ENCODE assay signal across 17 cellular contexts in genomic region chr14:84584526-84584925, GRCh38.
"Had no signal": no experiment of that assay in that cellular context is flagged by ENCODE, and none has a peak within 500 bp of the region (broad histone marks: within the 10 kb centered on the region; RNA-seq: fewer than 3 reads in every experiment).

No MANE protein-coding gene starts in this region.

- H3K9me3 ChIP-seq: colonic mucosa, esophagus muscularis mucosa, lower lobe of right lung, pancreas, right lobe of liver, tibial artery had no signal

- H3K27me3 ChIP-seq: colonic mucosa, esophagus muscularis mucosa, pancreas, right lobe of liver, tibial artery had no signal

- H3K4me3 ChIP-seq: colonic mucosa, esophagus muscularis mucosa, lower lobe of right lung, pancreas, right lobe of liver, tibial artery had no signal

- H3K36me3 ChIP-seq: colonic mucosa, esophagus muscularis mucosa, lower lobe of right lung, pancreas, right lobe of liver, tibial artery had no signal

- H3K4me1 ChIP-seq: colonic mucosa, esophagus muscularis mucosa, lower lobe of right lung, right lobe of liver, tibial artery had no signal

- H3K27ac ChIP-seq: colonic mucosa, epithelial cell of prostate, esophagus muscularis mucosa, lower lobe of right lung, pancreas, right lobe of liver, tibial artery had no signal

- DNase-seq: colonic mucosa; effector CD8-positive, alpha-beta T cell; endodermal cell; head of caudate nucleus; left ventricle myocardium superior; lower lobe of right lung; naive thymus-derived CD8-positive, alpha-beta T cell; nephron progenitor cell; pancreas; right lobe of liver; small intestine; stimulated activated CD4-positive, alpha-beta T cell treated with anti-CD3 and anti-CD28 coated beads, Interleukin-15, amount 100 ng/mL, for 24 hours; stimulated activated CD4-positive, alpha-beta T cell treated with anti-CD3 and anti-CD28 coated beads, Interleukin-2, amount 100 ng/mL, for 48 hours; stimulated activated naive B cell treated with anti-CD40 and anti-IgM and Interleukin-4, amounts not matched to agents 10 μg/mL and 1 μg/mL and 100 μg/mL, for 72 hours; tibial artery had no signal
